ENCODE assay signal across 23 cellular contexts in genomic region chr17:74579910-74580309, GRCh38. TPM values are rescaled to one million over a fixed set of nuclear protein-coding genes. Genes with fewer than 3 reads are reported as not detected.
"Had no signal": no experiment of that assay in that cellular context is flagged by ENCODE, and none has a peak within 500 bp of the region (broad histone marks: within the 10 kb centered on the region; RNA-seq: fewer than 3 reads in every experiment).

No MANE protein-coding gene starts in this region.

- H3K4me3 Mint-ChIP-seq: activated CD4-positive, alpha-beta memory T cell treated with anti-CD3 and anti-CD28 coated beads, Interleukin-2, amount 10 ng/mL, durations not matched to agents 7 days and 5 days; activated naive CD4-positive, alpha-beta T cell treated with anti-CD3 and anti-CD28 coated beads, Interleukin-2, amount 50 U/mL, for 24 hours; activated T-helper 1 cell treated with anti-CD3 and anti-CD28 coated beads, Interleukin-12 subunit alpha, Interleukin-12 subunit beta, Interleukin-2, Interleukin-4 antibody, amounts not matched to agents 30 ng/mL and 10 ng/mL and 1 ng/mL, durations not matched to agents 14 hours and 24 hours and 36 hours; brain; nephron progenitor cell; stimulated activated memory B cell treated with anti-CD40 and anti-IgM and Interleukin-4, amounts not matched to agents 10 μg/mL and 1 μg/mL and 100 μg/mL, for 72 hours; type B pancreatic cell had no signal

- ATAC-seq: psoas muscle; sciatic nerve; stimulated activated memory B cell treated with anti-CD40 and anti-IgM and Interleukin-4, amounts not matched to agents 10 μg/mL and 1 μg/mL and 100 μg/mL, for 72 hours had no signal

- H3K9me3 ChIP-seq: psoas muscle had no signal

- H3K27ac Mint-ChIP-seq: activated CD4-positive, alpha-beta memory T cell treated with anti-CD3 and anti-CD28 coated beads, Interleukin-2, amount 10 ng/mL, durations not matched to agents 7 days and 5 days; activated T-helper 1 cell treated with anti-CD3 and anti-CD28 coated beads, Interleukin-12 subunit alpha, Interleukin-12 subunit beta, Interleukin-2, Interleukin-4 antibody, amounts not matched to agents 30 ng/mL and 10 ng/mL and 1 ng/mL, durations not matched to agents 14 hours and 24 hours and 36 hours; brain; nephron progenitor cell; stimulated activated memory B cell treated with anti-CD40 and anti-IgM and Interleukin-4, amounts not matched to agents 10 μg/mL and 1 μg/mL and 100 μg/mL, for 72 hours; type B pancreatic cell had no signal

- H3K36me3 ChIP-seq: spleen had no signal

- H3K27ac ChIP-seq: psoas muscle, spleen had no signal

- DNase-seq: activated CD4-positive, alpha-beta memory T cell treated with anti-CD3 and anti-CD28 coated beads, Interleukin-2, amount 10 ng/mL, durations not matched to agents 7 days and 5 days; activated CD4-positive, alpha-beta T cell treated with anti-CD3 and anti-CD28 coated beads for 1 hour; activated CD8-positive, alpha-beta memory T cell treated with anti-CD3 and anti-CD28 coated beads, Interleukin-2, amount 50 U/mL, for 48 hours; amygdala; dermis blood vessel endothelial cell; hypothalamus; kidney glomerular epithelial cell; nephron progenitor cell; psoas muscle; spleen; stimulated activated CD4-positive, alpha-beta T cell treated with anti-CD3 and anti-CD28 coated beads, Interleukin-1b, Interleukin-23, amount 100 ng/mL, for 48 hours had no signal

- H3K4me1 Mint-ChIP-seq: nephron progenitor cell had no signal

- H3K4me1 ChIP-seq: psoas muscle had no signal

- H3K4me3 ChIP-seq: psoas muscle, spleen had no signal

- H3K9me3 Mint-ChIP-seq: activated naive CD4-positive, alpha-beta T cell treated with anti-CD3 and anti-CD28 coated beads, Interleukin-2, amount 50 U/mL, for 24 hours; type B pancreatic cell had no signal

- H3K36me3 Mint-ChIP-seq: brain; stimulated activated memory B cell treated with anti-CD40 and anti-IgM and Interleukin-4, amounts not matched to agents 10 μg/mL and 1 μg/mL and 100 μg/mL, for 72 hours; type B pancreatic cell had no signal

- H3K27me3 Mint-ChIP-seq: activated naive CD4-positive, alpha-beta T cell treated with anti-CD3 and anti-CD28 coated beads, Interleukin-2, amount 50 U/mL, for 24 hours had no signal

RNA-seq across cellular contexts. Expression of gene CD300LD, which starts 12.2 kb away (rescaled TPM):
- total RNA-seq: activated CD4-positive, alpha-beta memory T cell treated with anti-CD3 and anti-CD28 coated beads, Interleukin-2, amount 10 ng/mL, durations not matched to agents 7 days and 5 days; activated T-helper 1 cell treated with anti-CD3 and anti-CD28 coated beads, Interleukin-12 subunit alpha, Interleukin-12 subunit beta, Interleukin-2, Interleukin-4 antibody, amounts not matched to agents 30 ng/mL and 10 ng/mL and 1 ng/mL, durations not matched to agents 14 hours and 24 hours and 36 hours; cerebellum; dermis blood vessel endothelial cell; mesenteric fat pad; osteoblast; psoas muscle; sciatic nerve; T-helper 2 cell treated with Interferon-gamma antibody and Interleukin-4, amounts not matched to agents 100 ng/mL and 5 ng/mL, for 36 hours had no signal
- polyA plus RNA-seq: esophagus, liver, psoas muscle had no signal

RNA-seq across cellular contexts. Expression of gene CD300H, which starts 12.6 kb away (rescaled TPM):
- total RNA-seq: activated CD4-positive, alpha-beta memory T cell treated with anti-CD3 and anti-CD28 coated beads, Interleukin-2, amount 10 ng/mL, durations not matched to agents 7 days and 5 days; activated T-helper 1 cell treated with anti-CD3 and anti-CD28 coated beads, Interleukin-12 subunit alpha, Interleukin-12 subunit beta, Interleukin-2, Interleukin-4 antibody, amounts not matched to agents 30 ng/mL and 10 ng/mL and 1 ng/mL, durations not matched to agents 14 hours and 24 hours and 36 hours; cerebellum; dermis blood vessel endothelial cell; mesenteric fat pad; osteoblast; psoas muscle; sciatic nerve; T-helper 2 cell treated with Interferon-gamma antibody and Interleukin-4, amounts not matched to agents 100 ng/mL and 5 ng/mL, for 36 hours had no signal
- polyA plus RNA-seq: esophagus, liver, psoas muscle had no signal

RNA-seq across cellular contexts. Expression of gene CD300C, which starts 34.0 kb away (rescaled TPM):
- total RNA-seq: cerebellum, dermis blood vessel endothelial cell, osteoblast had no signal

RNA-seq across cellular contexts. Expression of gene CD300E, which starts 43.6 kb away (rescaled TPM):
- total RNA-seq: activated CD4-positive, alpha-beta memory T cell treated with anti-CD3 and anti-CD28 coated beads, Interleukin-2, amount 10 ng/mL, durations not matched to agents 7 days and 5 days; activated T-helper 1 cell treated with anti-CD3 and anti-CD28 coated beads, Interleukin-12 subunit alpha, Interleukin-12 subunit beta, Interleukin-2, Interleukin-4 antibody, amounts not matched to agents 30 ng/mL and 10 ng/mL and 1 ng/mL, durations not matched to agents 14 hours and 24 hours and 36 hours; cerebellum; dermis blood vessel endothelial cell; T-helper 2 cell treated with Interferon-gamma antibody and Interleukin-4, amounts not matched to agents 100 ng/mL and 5 ng/mL, for 36 hours had no signal

RNA-seq across cellular contexts. Expression of gene CD300LB, which starts 48.6 kb away (rescaled TPM):
- total RNA-seq: activated CD4-positive, alpha-beta memory T cell treated with anti-CD3 and anti-CD28 coated beads, Interleukin-2, amount 10 ng/mL, durations not matched to agents 7 days and 5 days; activated T-helper 1 cell treated with anti-CD3 and anti-CD28 coated beads, Interleukin-12 subunit alpha, Interleukin-12 subunit beta, Interleukin-2, Interleukin-4 antibody, amounts not matched to agents 30 ng/mL and 10 ng/mL and 1 ng/mL, durations not matched to agents 14 hours and 24 hours and 36 hours; cerebellum; dermis blood vessel endothelial cell; osteoblast; T-helper 2 cell treated with Interferon-gamma antibody and Interleukin-4, amounts not matched to agents 100 ng/mL and 5 ng/mL, for 36 hours had no signal
